In the genomic region with DNA sequence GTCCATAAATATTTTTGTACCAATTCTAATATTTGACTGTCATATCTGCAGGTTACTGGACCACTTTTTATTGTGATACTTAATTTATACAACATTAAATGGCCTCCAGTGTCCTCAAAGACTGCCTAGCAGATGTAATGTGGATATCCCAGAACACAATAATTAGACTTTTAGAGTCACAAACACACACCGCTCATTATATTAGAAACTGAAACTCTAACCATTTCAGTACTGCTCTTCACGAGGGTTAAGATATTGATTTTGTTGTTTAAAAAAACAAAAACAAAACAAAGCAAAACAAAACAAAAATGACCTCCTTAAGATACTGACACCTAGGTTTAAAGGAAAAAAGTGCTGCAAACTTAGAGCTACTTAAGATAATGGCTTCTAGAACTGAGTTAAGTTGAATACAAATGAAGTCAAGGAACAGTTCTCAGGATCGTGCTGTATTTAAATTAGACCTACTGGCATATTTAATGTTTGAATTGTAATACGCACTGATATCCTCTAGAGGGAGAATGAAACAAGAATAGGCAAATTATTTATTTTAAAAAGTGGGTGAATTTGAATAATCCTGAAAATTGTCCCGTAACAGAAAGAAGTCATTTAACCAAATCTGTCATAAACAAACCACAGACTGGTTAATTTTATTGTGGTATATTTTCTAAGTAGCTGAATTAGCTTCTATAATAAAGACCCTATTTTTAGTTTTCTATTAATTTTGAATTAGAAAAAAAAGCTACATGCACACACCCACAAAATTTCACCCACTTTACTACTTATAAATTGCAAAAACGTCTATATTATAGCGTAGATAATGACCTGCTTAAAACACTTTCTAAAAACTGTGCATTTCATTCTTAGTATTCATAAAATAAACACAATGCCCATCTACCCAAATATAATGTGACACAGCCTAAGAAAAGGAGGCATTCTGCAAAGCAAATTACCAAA, we compare ENCODE assay signal across 8 cellular contexts.
A peak's percentile ranks its signal among the peaks of the same experiment; 100 is the strongest.
DNase-seq lines count a peak whose midpoint lies in the region; ATAC-seq and TF ChIP-seq lines count a peak whose summit lies in the region.

No MANE protein-coding gene starts in this region.

- H3K4me3 Mint-ChIP-seq in stimulated activated naive B cell treated with anti-CD40 and anti-IgM and Interleukin-4, amounts not matched to agents 10 μg/mL and 1 μg/mL and 100 μg/mL, for 72 hours: peak overlapping the region; percentile 60 to 74

- H3K27me3 ChIP-seq in right atrium auricular region: no peaks in the 10 kb centered on the region

- no peaks in the 10 kb centered on the region for H3K36me3 Mint-ChIP-seq in stimulated activated naive B cell treated with anti-CD40 and anti-IgM and Interleukin-4, amounts not matched to agents 10 μg/mL and 1 μg/mL and 100 μg/mL, for 72 hours

- peak in 2 of 3 experiments; percentile 25 to 39 for DNase-seq in NCI-H1417 (lab: John Stamatoyannopoulos, UW)
- no peak for DNase-seq in NCI-H1417 treated with DMSO at 0.1 percent for 48 hours (lab: John Stamatoyannopoulos, UW)
- DNase-seq in NCI-H2029 treated with DMSO at 0.1 percent for 48 hours (lab: John Stamatoyannopoulos, UW): peak; percentile 69
- no peak for DNase-seq in right atrium auricular region (ENCODE audit: low spot score)
- no peak for DNase-seq in stimulated activated naive B cell treated with anti-CD40 and anti-IgM and Interleukin-4, amounts not matched to agents 10 μg/mL and 1 μg/mL and 100 μg/mL, for 72 hours
- no peak for DNase-seq in activated gamma-delta T cell treated with Interleukin-2 at 50 U/mL for 16 hours

- no peaks in the 10 kb centered on the region for H3K9me3 Mint-ChIP-seq in stimulated activated naive B cell treated with anti-CD40 and anti-IgM and Interleukin-4, amounts not matched to agents 10 μg/mL and 1 μg/mL and 100 μg/mL, for 72 hours

- H3K4me3 ChIP-seq in right atrium auricular region: peak overlapping the region; percentile 20 to 27

- H3K27ac Mint-ChIP-seq in stimulated activated naive B cell treated with anti-CD40 and anti-IgM and Interleukin-4, amounts not matched to agents 10 μg/mL and 1 μg/mL and 100 μg/mL, for 72 hours: no peak overlapping the region

- no peaks in the 10 kb centered on the region for H3K36me3 ChIP-seq in right atrium auricular region

- peak overlapping the region; percentile 73 for H3K27ac ChIP-seq in angular gyrus (ENCODE audit: low read depth, low read length)
- H3K27ac ChIP-seq in right atrium auricular region: no peak overlapping the region

- H3K27me3 Mint-ChIP-seq in stimulated activated naive B cell treated with anti-CD40 and anti-IgM and Interleukin-4, amounts not matched to agents 10 μg/mL and 1 μg/mL and 100 μg/mL, for 72 hours: peaks cover 5 to 10% of the 10 kb centered on the region in 2 donors

- peak; percentile 76 for ATAC-seq in GM21786 (IDR thresholded peaks at IDR 0.05; ENCODE audit: unreplicated experiment)
- peak in 1 of 2 donors; percentile 34 for ATAC-seq in stimulated activated naive B cell treated with anti-CD40 and anti-IgM and Interleukin-4, amounts not matched to agents 10 μg/mL and 1 μg/mL and 100 μg/mL, for 72 hours (replicated peaks)

- TF ChIP-seq CTCF in right atrium auricular region (IDR thresholded peaks at IDR 0.05): peak; percentile 49 to 85

- H3K4me1 Mint-ChIP-seq in stimulated activated naive B cell treated with anti-CD40 and anti-IgM and Interleukin-4, amounts not matched to agents 10 μg/mL and 1 μg/mL and 100 μg/mL, for 72 hours: peaks cover 0 to 4% of the 10 kb centered on the region in 2 donors

- no peaks in the 10 kb centered on the region for H3K4me1 ChIP-seq in right atrium auricular region

- no peaks in the 10 kb centered on the region for H3K9me3 ChIP-seq in right atrium auricular region

Comparison
In these comparisons a context has a peak if more than half of its experiments do, and no peak if none do; other contexts are left out.
1. DNase-seq: peak in NCI-H1417 (2 of 3) and NCI-H2029 treated with DMSO at 0.1 percent for 48 hours (single experiment); none in NCI-H1417 treated with DMSO at 0.1 percent for 48 hours (single experiment), right atrium auricular region (single experiment), stimulated activated naive B cell treated with anti-CD40 and anti-IgM and Interleukin-4, amounts not matched to agents 10 μg/mL and 1 μg/mL and 100 μg/mL, for 72 hours (single experiment) and activated gamma-delta T cell treated with Interleukin-2 at 50 U/mL for 16 hours (single experiment).